ENCODE assay signal across 8 cellular contexts in genomic region chr19:53394522-53394973, GRCh38. TPM values are rescaled to one million over a fixed set of nuclear protein-coding genes. Genes with fewer than 3 reads are reported as not detected.
A peak's percentile ranks its signal among the peaks of the same experiment; 100 is the strongest.
DNase-seq lines count a peak whose midpoint lies in the region; ATAC-seq and TF ChIP-seq lines count a peak whose summit lies in the region.

No MANE protein-coding gene starts in this region.

- H3K4me2 ChIP-seq in parathyroid adenoma (ENCODE audit: low read length), result peak overlapping the region; percentile 65

- no peaks in the 10 kb centered on the region for H3K27me3 Mint-ChIP-seq in activated CD8-positive, alpha-beta T cell treated with anti-CD3 and anti-CD28 coated beads for 36 hours

- H3K9me3 ChIP-seq in HAP-1 (no peaks in the 10 kb centered on the region; the same call in 1 of the 2 replicates), cardiac muscle cell (ENCODE audit: low read depth) (no peaks in the 10 kb centered on the region), parathyroid adenoma (ENCODE audit: control insufficient read depth, low read length) (no peaks in the 10 kb centered on the region)

- ATAC-seq in activated CD8-positive, alpha-beta T cell treated with anti-CD3 and anti-CD28 coated beads for 36 hours, result no peak
- no peak for ATAC-seq in GM18873 (IDR thresholded peaks at IDR 0.05; ENCODE audit: low FRiP score, unreplicated experiment)

- H3K36me3 ChIP-seq in HAP-1 (replicated peaks) (peaks cover 13% of the 10 kb centered on the region), cardiac muscle cell (no peaks in the 10 kb centered on the region), parathyroid adenoma (ENCODE audit: control insufficient read depth, insufficient read depth, low read length) (no peaks in the 10 kb centered on the region)

- no peak for TF ChIP-seq CTCF in AG09309 (IDR thresholded peaks at IDR 0.05; ENCODE audit: control insufficient read depth, insufficient read depth, low read depth, low read length, missing control alignments)
- TF ChIP-seq CTCF in activated CD8-positive, alpha-beta T cell treated with anti-CD3 and anti-CD28 coated beads for 36 hours (IDR thresholded peaks at IDR 0.05), result peak; percentile 46
- no peak for TF ChIP-seq CTCF in cardiac muscle cell (IDR thresholded peaks at IDR 0.05; ENCODE audit: low read depth, low read length)
- TF ChIP-seq CTCF in parathyroid adenoma (IDR thresholded peaks at IDR 0.05), result no peak

- H3K9me3 Mint-ChIP-seq in activated CD8-positive, alpha-beta T cell treated with anti-CD3 and anti-CD28 coated beads for 36 hours, result peaks cover 18% of the 10 kb centered on the region

- CTCF ChIA-PET in activated CD8-positive, alpha-beta T cell treated with anti-CD3 and anti-CD28 coated beads for 36 hours (lab: Charles Lee), result interaction anchor here (1.0 kb wide), 1 partner anchor 199 kb away, joined by 4 read pairs; no protein-coding TSS in a partner anchor

- POLR2A ChIA-PET in activated CD8-positive, alpha-beta T cell treated with anti-CD3 and anti-CD28 coated beads for 36 hours (lab: Charles Lee), result interaction anchor here (0.6 to 0.9 kb wide), 4 partner anchors 19 to 199 kb away, joined by 3 read pairs; no protein-coding TSS in a partner anchor

- no peak overlapping the region for H3K9ac ChIP-seq in parathyroid adenoma

- peaks cover 2% of the 10 kb centered on the region for H3K79me2 ChIP-seq in parathyroid adenoma

- H3K27ac Mint-ChIP-seq in activated CD8-positive, alpha-beta T cell treated with anti-CD3 and anti-CD28 coated beads for 36 hours, result peak overlapping the region; percentile 88

- intact Hi-C loops in activated CD8-positive, alpha-beta T cell treated with anti-CD3 and anti-CD28 coated beads for 36 hours (cut with micrococcal nuclease), result no loop called here

- DNase-seq in AG09309 (ENCODE audit: low read depth) (no peak), HAP-1 (ENCODE audit: low spot score in 2 of 2) (no peak), cardiac muscle cell (ENCODE audit: low read depth in 1 of 2, low spot score in 1 of 2) (peak; percentile 60), SKM-1 treated with dmso at 0.1 percent for 144 hours (lab: John Stamatoyannopoulos, UW; ENCODE audit: unreplicated experiment) (no peak), NCI-H1436 treated with DMSO at 0.1 percent for 48 hours (lab: John Stamatoyannopoulos, UW) (no peak)
- DNase-seq in activated CD8-positive, alpha-beta T cell treated with anti-CD3 and anti-CD28 coated beads for 36 hours, result no peak

- peaks cover 27% of the 10 kb centered on the region for H3K36me3 Mint-ChIP-seq in activated CD8-positive, alpha-beta T cell treated with anti-CD3 and anti-CD28 coated beads for 36 hours (ENCODE audit: low read depth)

- H3K27ac ChIP-seq in cardiac muscle cell, result peak overlapping the region; percentile 79
- peak overlapping the region; percentile 92 for H3K27ac ChIP-seq in parathyroid adenoma

- peak overlapping the region; percentile 82 for H3K4me3 Mint-ChIP-seq in activated CD8-positive, alpha-beta T cell treated with anti-CD3 and anti-CD28 coated beads for 36 hours

- peaks cover 23% of the 10 kb centered on the region for H3K4me1 Mint-ChIP-seq in activated CD8-positive, alpha-beta T cell treated with anti-CD3 and anti-CD28 coated beads for 36 hours (ENCODE audit: low read depth)

- no peaks in the 10 kb centered on the region for H3K27me3 ChIP-seq in HAP-1 (ENCODE audit: low read depth)
- no peaks in the 10 kb centered on the region for H3K27me3 ChIP-seq in cardiac muscle cell
- no peaks in the 10 kb centered on the region for H3K27me3 ChIP-seq in parathyroid adenoma (ENCODE audit: control insufficient read depth, insufficient read depth, low read length)

- H3K4me3 ChIP-seq in AG09309 (ENCODE audit: control insufficient read depth, low read depth, low read length) (peak overlapping the region; percentile 73), HAP-1 (peak overlapping the region; percentile 78; the same call in 1 of the 2 replicates), cardiac muscle cell (peak overlapping the region; percentile 93), parathyroid adenoma (ENCODE audit: low read depth, low read length) (peak overlapping the region; percentile 97)

- in situ Hi-C loops in HAP-1 (cut with MboI; ENCODE audit: low sequenced_read_pairs), result no loop called here

- H3K4me1 ChIP-seq in HAP-1 (peaks cover 6% of the 10 kb centered on the region), cardiac muscle cell (ENCODE audit: low read depth) (peaks cover 8% of the 10 kb centered on the region), parathyroid adenoma (peaks cover 12% of the 10 kb centered on the region)

- H2AFZ ChIP-seq in parathyroid adenoma, result peak overlapping the region; percentile 86

RNA-seq across cellular contexts. Expression of gene ZNF765, which starts 0.4 kb away (rescaled TPM):
- 10 to 100 TPM; 11.1 to 11.7 TPM for total RNA-seq in activated CD8-positive, alpha-beta T cell treated with anti-CD3 and anti-CD28 coated beads for 36 hours
- 12.3 and 25.1 TPM in 2 replicates for total RNA-seq in cardiac muscle cell
- 6.4 and 14.1 TPM in 2 replicates for polyA plus RNA-seq in cardiac muscle cell

RNA-seq across cellular contexts. Expression of gene ZNF525, which starts 29.0 kb away (rescaled TPM):
- 10 to 100 TPM; 23.2 to 26.0 TPM for total RNA-seq in activated CD8-positive, alpha-beta T cell treated with anti-CD3 and anti-CD28 coated beads for 36 hours
- total RNA-seq in cardiac muscle cell, result 3.2 and 7.1 TPM in 2 replicates
- polyA plus RNA-seq in cardiac muscle cell, result 3.3 and 3.9 TPM in 2 replicates

RNA-seq across cellular contexts. Expression of gene ZNF761, which starts 37.2 kb away (rescaled TPM):
- total RNA-seq in activated CD8-positive, alpha-beta T cell treated with anti-CD3 and anti-CD28 coated beads for 36 hours, result 10 to 100 TPM; 14.0 to 14.1 TPM
- total RNA-seq in cardiac muscle cell, result 9.4 and 11.3 TPM in 2 replicates
- polyA plus RNA-seq in cardiac muscle cell, result 11.7 and 14.3 TPM in 2 replicates

Comparison
In these comparisons a context has a peak if more than half of its experiments do, and no peak if none do; other contexts are left out.
1. DNase-seq: peak in cardiac muscle cell (2 of 2); none in AG09309 (single experiment), HAP-1 (0 of 2), activated CD8-positive, alpha-beta T cell treated with anti-CD3 and anti-CD28 coated beads for 36 hours (single experiment), SKM-1 treated with dmso at 0.1 percent for 144 hours (single experiment) and NCI-H1436 treated with DMSO at 0.1 percent for 48 hours (single experiment).
2. Peak in every context shown above with its lines, with median percentiles within 50 percentile points of each other: H3K4me3 ChIP-seq.